In genomic region chr3:136186330-136186729, GRCh38 we compare ENCODE assay signal across 8 cellular contexts. TPM values are rescaled to one million over a fixed set of nuclear protein-coding genes. Genes with fewer than 3 reads are reported as not detected.
DNase-seq lines count a peak whose midpoint lies in the region; ATAC-seq and TF ChIP-seq lines count a peak whose summit lies in the region.

No MANE protein-coding gene starts in this region.

- peaks cover 84% of the 10 kb centered on the region for H3K4me1 Mint-ChIP-seq in activated naive CD4-positive, alpha-beta T cell treated with anti-CD3 and anti-CD28 coated beads, Interleukin-2, amount 50 U/mL, for 24 hours
- H3K4me1 Mint-ChIP-seq in osteocyte (ENCODE audit: unreplicated experiment): peaks cover 70% of the 10 kb centered on the region

- TF ChIP-seq CTCF in osteocyte (IDR thresholded peaks at IDR 0.05) (no peak), GM20000 (IDR thresholded peaks at IDR 0.05; ENCODE audit: extremely low read depth, missing control alignments) (no peak)

- ATAC-seq in HG03103 (IDR thresholded peaks at IDR 0.05; ENCODE audit: low read depth, unreplicated experiment): peak; percentile 55
- ATAC-seq in GM18519 (IDR thresholded peaks at IDR 0.05; ENCODE audit: low FRiP score, unreplicated experiment): no peak

- DNase-seq in NCI-H748 (lab: John Stamatoyannopoulos, UW; ENCODE audit: unreplicated experiment) (peak; percentile 15), NCI-H748 treated with DMSO at 0.1 percent for 48 hours (lab: John Stamatoyannopoulos, UW) (no peak), osteocyte (ENCODE audit: extremely low spot score, unreplicated experiment) (peak; percentile 64), middle frontal gyrus (ENCODE audit: extremely low spot score, low spot score) (no peak), GM20000 (ENCODE audit: low spot score) (no peak)

- peak overlapping the region; percentile 27 for H3K4me3 Mint-ChIP-seq in activated naive CD4-positive, alpha-beta T cell treated with anti-CD3 and anti-CD28 coated beads, Interleukin-2, amount 50 U/mL, for 24 hours
- H3K4me3 Mint-ChIP-seq in osteocyte (ENCODE audit: unreplicated experiment): no peak overlapping the region

- no peaks in the 10 kb centered on the region for H3K9me3 Mint-ChIP-seq in activated naive CD4-positive, alpha-beta T cell treated with anti-CD3 and anti-CD28 coated beads, Interleukin-2, amount 50 U/mL, for 24 hours
- no peaks in the 10 kb centered on the region for H3K9me3 Mint-ChIP-seq in osteocyte (ENCODE audit: unreplicated experiment)

- H3K36me3 Mint-ChIP-seq in activated naive CD4-positive, alpha-beta T cell treated with anti-CD3 and anti-CD28 coated beads, Interleukin-2, amount 50 U/mL, for 24 hours: peaks cover 4% of the 10 kb centered on the region
- no peaks in the 10 kb centered on the region for H3K36me3 Mint-ChIP-seq in osteocyte (ENCODE audit: unreplicated experiment)

- peak overlapping the region; percentile 44 for H3K27ac Mint-ChIP-seq in activated naive CD4-positive, alpha-beta T cell treated with anti-CD3 and anti-CD28 coated beads, Interleukin-2, amount 50 U/mL, for 24 hours
- peak overlapping the region; percentile 52 for H3K27ac Mint-ChIP-seq in osteocyte (ENCODE audit: unreplicated experiment)

- H3K27me3 Mint-ChIP-seq in activated naive CD4-positive, alpha-beta T cell treated with anti-CD3 and anti-CD28 coated beads, Interleukin-2, amount 50 U/mL, for 24 hours: no peaks in the 10 kb centered on the region
- no peaks in the 10 kb centered on the region for H3K27me3 Mint-ChIP-seq in osteocyte (ENCODE audit: unreplicated experiment)

RNA-seq across cellular contexts. Expression of gene MSL2, which starts 9.8 kb away (rescaled TPM):
- 28.7 and 28.9 TPM in 2 replicates for total RNA-seq in osteocyte

Comparison
In these comparisons a context has a peak if more than half of its experiments do, and no peak if none do; other contexts are left out.
1. DNase-seq: peak in NCI-H748 (single experiment) and osteocyte (single experiment); none in NCI-H748 treated with DMSO at 0.1 percent for 48 hours (single experiment), middle frontal gyrus (single experiment) and GM20000 (single experiment).